Comparison of ENCODE assay signal across 8 cellular contexts in the genomic region with DNA sequence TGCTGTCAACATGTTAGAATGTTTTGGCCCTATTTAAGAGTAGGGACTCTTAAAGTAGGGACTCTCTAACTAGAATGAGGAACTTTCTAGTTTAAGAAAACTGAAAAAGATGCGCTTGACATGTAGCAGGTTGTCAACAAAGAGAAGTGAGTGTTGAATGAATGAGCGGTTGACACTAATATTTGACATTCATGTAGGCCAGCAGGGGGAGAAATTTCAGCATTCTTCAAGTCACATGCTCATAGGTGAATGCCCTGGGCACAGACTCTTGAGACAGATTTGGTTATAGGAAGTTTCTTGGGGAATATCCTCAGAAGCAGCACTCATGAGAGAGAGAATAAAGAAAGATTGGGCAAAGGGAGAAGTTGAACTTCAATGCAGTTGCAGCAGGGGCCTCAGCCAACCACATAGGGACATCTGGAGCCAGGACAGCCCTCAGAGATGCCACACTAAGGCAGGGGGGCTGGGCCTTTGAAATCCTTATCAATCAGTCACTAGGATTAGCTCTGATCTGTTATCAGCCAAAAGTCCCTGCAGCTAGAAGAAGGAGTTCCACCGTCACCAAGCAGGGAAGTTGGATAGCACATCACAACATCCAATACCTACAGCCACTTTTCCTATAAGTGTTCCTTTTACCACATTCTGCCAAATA.
DNase-seq lines count a peak whose midpoint lies in the region; ATAC-seq and TF ChIP-seq lines count a peak whose summit lies in the region.

No MANE protein-coding gene starts in this region.

- no peaks in the 10 kb centered on the region for H3K36me3 Mint-ChIP-seq in mesothelial cell of epicardium

- peaks cover 17% of the 10 kb centered on the region for H3K9me3 Mint-ChIP-seq in mesothelial cell of epicardium
- no peaks in the 10 kb centered on the region for H3K9me3 Mint-ChIP-seq in stimulated activated naive CD8-positive, alpha-beta T cell treated with anti-CD3 and anti-CD28 coated beads, Interleukin-15, amount 100 ng/mL, for 72 hours

- no peaks in the 10 kb centered on the region for H3K27me3 Mint-ChIP-seq in mesothelial cell of epicardium (ENCODE audit: low read depth)
- H3K27me3 Mint-ChIP-seq in stimulated activated naive CD8-positive, alpha-beta T cell treated with anti-CD3 and anti-CD28 coated beads, Interleukin-15, amount 100 ng/mL, for 72 hours = no peaks in the 10 kb centered on the region

- peak; percentile 22 for DNase-seq in NCI-H82 treated with DMSO at 0.1 percent for 48 hours (lab: John Stamatoyannopoulos, UW; ENCODE audit: unreplicated experiment)
- DNase-seq in mesothelial cell of epicardium (ENCODE audit: low spot score in 2 of 2, unreplicated experiment in 2 of 2) = no peak
- no peak for DNase-seq in cerebellar nuclear complex (lab: John Stamatoyannopoulos, UW)
- DNase-seq in stimulated activated naive CD8-positive, alpha-beta T cell treated with anti-CD3 and anti-CD28 coated beads, Interleukin-15, amount 100 ng/mL, for 72 hours = no peak

- TF ChIP-seq CTCF in mesothelial cell of epicardium (IDR thresholded peaks at IDR 0.05; ENCODE audit: unreplicated experiment) = peak; percentile 14

- H3K4me1 Mint-ChIP-seq in mesothelial cell of epicardium = peaks cover 1% of the 10 kb centered on the region
- H3K4me1 Mint-ChIP-seq in stimulated activated naive CD8-positive, alpha-beta T cell treated with anti-CD3 and anti-CD28 coated beads, Interleukin-15, amount 100 ng/mL, for 72 hours = no peaks in the 10 kb centered on the region

- H3K4me3 Mint-ChIP-seq in mesothelial cell of epicardium = no peak overlapping the region
- H3K4me3 Mint-ChIP-seq in stimulated activated naive CD8-positive, alpha-beta T cell treated with anti-CD3 and anti-CD28 coated beads, Interleukin-15, amount 100 ng/mL, for 72 hours = no peak overlapping the region

- ATAC-seq in GM18868 (IDR thresholded peaks at IDR 0.05; ENCODE audit: unreplicated experiment) = peak; percentile 81
- peak; percentile 75 for ATAC-seq in HG02852 (IDR thresholded peaks at IDR 0.05; ENCODE audit: unreplicated experiment)
- ATAC-seq in HG03571 (IDR thresholded peaks at IDR 0.05; ENCODE audit: unreplicated experiment) = no peak
- no peak for ATAC-seq in stimulated activated naive CD8-positive, alpha-beta T cell treated with anti-CD3 and anti-CD28 coated beads, Interleukin-15, amount 100 ng/mL, for 72 hours
- no peak for ATAC-seq in GM18870 (IDR thresholded peaks at IDR 0.05; ENCODE audit: unreplicated experiment)

- H3K27ac Mint-ChIP-seq in mesothelial cell of epicardium = no peak overlapping the region
- no peak overlapping the region for H3K27ac Mint-ChIP-seq in stimulated activated naive CD8-positive, alpha-beta T cell treated with anti-CD3 and anti-CD28 coated beads, Interleukin-15, amount 100 ng/mL, for 72 hours

Comparison
In these comparisons a context has a peak if more than half of its experiments do, and no peak if none do; other contexts are left out.
1. ATAC-seq: peak in GM18868 (single experiment) and HG02852 (single experiment); none in HG03571 (single experiment), stimulated activated naive CD8-positive, alpha-beta T cell treated with anti-CD3 and anti-CD28 coated beads, Interleukin-15, amount 100 ng/mL, for 72 hours (single experiment) and GM18870 (single experiment).